In genomic region chr15:101068961-101069734, GRCh38 we compare ENCODE assay signal across 12 cellular contexts.
DNase-seq lines count a peak whose midpoint lies in the region; ATAC-seq and TF ChIP-seq lines count a peak whose summit lies in the region.
"Had no signal": no experiment of that assay in that cellular context is flagged by ENCODE, and none has a peak within 500 bp of the region (broad histone marks: within the 10 kb centered on the region; RNA-seq: fewer than 3 reads in every experiment).

No MANE protein-coding gene starts in this region.

- peaks cover 8% of the 10 kb centered on the region for H3K4me1 Mint-ChIP-seq in Caco-2 (ENCODE audit: low read depth, unreplicated experiment)
- peaks cover 18% of the 10 kb centered on the region for H3K4me1 Mint-ChIP-seq in glutamatergic neuron (ENCODE audit: low read depth, unreplicated experiment)
- H3K4me1 Mint-ChIP-seq in osteocyte (ENCODE audit: unreplicated experiment) = peaks cover 40% of the 10 kb centered on the region
- H3K4me1 Mint-ChIP-seq: activated B cell treated with CpG ODN at 0.5 μM for 24 hours; CD4-positive, alpha-beta memory T cell had no signal

- no TSS peak for BruUV-seq in Caco-2 (replicated peaks; lab: Mats Ljungman, UMichigan)

- POLR2A ChIA-PET in Caco-2 (lab: Charles Lee) = no interaction called here

- H3K27ac Mint-ChIP-seq in Caco-2 (ENCODE audit: unreplicated experiment) = no peak overlapping the region
- no peak overlapping the region for H3K27ac Mint-ChIP-seq in glutamatergic neuron (ENCODE audit: unreplicated experiment)
- peak overlapping the region; percentile 53 for H3K27ac Mint-ChIP-seq in osteocyte (ENCODE audit: unreplicated experiment)
- H3K27ac Mint-ChIP-seq: activated B cell treated with CpG ODN at 0.5 μM for 24 hours; CD4-positive, alpha-beta memory T cell had no signal

- CTCF ChIA-PET in Caco-2 (lab: Charles Lee) = no interaction called here

- H3K27ac ChIP-seq in SK-N-MC = peak overlapping the region; percentile 74

- H3K4me3 Mint-ChIP-seq in Caco-2 (ENCODE audit: unreplicated experiment) (no peak overlapping the region), glutamatergic neuron (ENCODE audit: unreplicated experiment) (no peak overlapping the region), osteocyte (ENCODE audit: unreplicated experiment) (no peak overlapping the region)
- H3K4me3 Mint-ChIP-seq: activated B cell treated with CpG ODN at 0.5 μM for 24 hours; CD4-positive, alpha-beta memory T cell had no signal

- H3K36me3 ChIP-seq in Caco-2 (ENCODE audit: control insufficient read depth, insufficient read depth, low read length) = no peaks in the 10 kb centered on the region
- H3K36me3 ChIP-seq in SK-N-MC (ENCODE audit: insufficient read depth, low read length) = no peaks in the 10 kb centered on the region

- H3K9me3 ChIP-seq in Caco-2 (no peaks in the 10 kb centered on the region), SK-N-MC (ENCODE audit: low read depth, low read length) (no peaks in the 10 kb centered on the region)

- peak overlapping the region; percentile 48 for H3K9ac ChIP-seq in SK-N-MC (ENCODE audit: insufficient read length)

- ATAC-seq in HG03139 (IDR thresholded peaks at IDR 0.05; ENCODE audit: unreplicated experiment) (no peak), HG03135 (IDR thresholded peaks at IDR 0.05; ENCODE audit: unreplicated experiment) (no peak)

- H3K27me3 ChIP-seq in Caco-2 (replicated peaks; ENCODE audit: control insufficient read depth, insufficient read depth, low read length) = no peaks in the 10 kb centered on the region

- H3K4me1 ChIP-seq in Caco-2 = no peaks in the 10 kb centered on the region

- H3K9me3 Mint-ChIP-seq in Caco-2 (ENCODE audit: unreplicated experiment) = no peaks in the 10 kb centered on the region
- peaks cover 11% of the 10 kb centered on the region for H3K9me3 Mint-ChIP-seq in glutamatergic neuron (ENCODE audit: unreplicated experiment)
- no peaks in the 10 kb centered on the region for H3K9me3 Mint-ChIP-seq in osteocyte (ENCODE audit: unreplicated experiment)
- H3K9me3 Mint-ChIP-seq: activated B cell treated with CpG ODN at 0.5 μM for 24 hours; CD4-positive, alpha-beta memory T cell had no signal

- intact Hi-C loops in Caco-2 (cut with micrococcal nuclease; ENCODE audit: unreplicated experiment) = no loop called here

- H3K27me3 Mint-ChIP-seq in Caco-2 (ENCODE audit: insufficient read depth, unreplicated experiment) = no peaks in the 10 kb centered on the region
- peaks cover 10% of the 10 kb centered on the region for H3K27me3 Mint-ChIP-seq in glutamatergic neuron (ENCODE audit: unreplicated experiment)
- H3K27me3 Mint-ChIP-seq in osteocyte (ENCODE audit: unreplicated experiment) = no peaks in the 10 kb centered on the region
- H3K27me3 Mint-ChIP-seq: activated B cell treated with CpG ODN at 0.5 μM for 24 hours; CD4-positive, alpha-beta memory T cell had no signal

- peak in 1 of 2 experiments; percentile 5 for TF ChIP-seq CTCF in Caco-2 (IDR thresholded peaks at IDR 0.05; ENCODE audit: insufficient read depth in 1 of 2, low read depth in 1 of 2, low read length in 1 of 2, severe bottlenecking in 1 of 2, unreplicated experiment in 1 of 2)
- TF ChIP-seq CTCF in glutamatergic neuron (IDR thresholded peaks at IDR 0.05; ENCODE audit: partially characterized antibody, unreplicated experiment) = peak; percentile 35
- TF ChIP-seq CTCF in osteocyte (IDR thresholded peaks at IDR 0.05) = peak; percentile 39

- no peak overlapping the region for H3K4me3 ChIP-seq in Caco-2 (ENCODE audit: low read depth, low read length)
- H3K4me3 ChIP-seq in SK-N-MC = 0 out of 2 replicates have a peak overlapping the region, but pooled peaks have one; percentile 2

- DNase-seq in Caco-2 = peak; percentile 36 to 74
- no peak for DNase-seq in SK-N-MC (ENCODE audit: low read depth, low spot score)
- peak; percentile 63 for DNase-seq in glutamatergic neuron
- DNase-seq in osteocyte (ENCODE audit: extremely low spot score, unreplicated experiment) = no peak
- DNase-seq in NCI-H345 treated with DMSO at 0.1 percent for 48 hours (lab: John Stamatoyannopoulos, UW; ENCODE audit: unreplicated experiment) = no peak
- DNase-seq in stimulated activated CD4-positive, alpha-beta T cell treated with anti-CD3 and anti-CD28 coated beads, Interleukin-4, amount 100 ng/mL, for 1 hour = no peak
- DNase-seq: activated B cell treated with CpG ODN at 0.5 μM for 24 hours; caudate nucleus; CD4-positive, alpha-beta memory T cell; NCI-H1930 had no signal

- H3K36me3 Mint-ChIP-seq in Caco-2 (ENCODE audit: insufficient read depth, unreplicated experiment) = peaks cover 9% of the 10 kb centered on the region
- peaks cover 3% of the 10 kb centered on the region for H3K36me3 Mint-ChIP-seq in glutamatergic neuron (ENCODE audit: unreplicated experiment)
- H3K36me3 Mint-ChIP-seq in osteocyte (ENCODE audit: unreplicated experiment) = peaks cover 1% of the 10 kb centered on the region
- H3K36me3 Mint-ChIP-seq: CD4-positive, alpha-beta memory T cell had no signal

Comparison
In these comparisons a context has a peak if more than half of its experiments do, and no peak if none do; other contexts are left out.
1. DNase-seq: peak in Caco-2 (2 of 2) and glutamatergic neuron (single experiment); none in SK-N-MC (single experiment), osteocyte (single experiment), NCI-H345 treated with DMSO at 0.1 percent for 48 hours (single experiment) and stimulated activated CD4-positive, alpha-beta T cell treated with anti-CD3 and anti-CD28 coated beads, Interleukin-4, amount 100 ng/mL, for 1 hour (single experiment).